8 cellular contexts compared by ENCODE assay signal in the genomic region with DNA sequence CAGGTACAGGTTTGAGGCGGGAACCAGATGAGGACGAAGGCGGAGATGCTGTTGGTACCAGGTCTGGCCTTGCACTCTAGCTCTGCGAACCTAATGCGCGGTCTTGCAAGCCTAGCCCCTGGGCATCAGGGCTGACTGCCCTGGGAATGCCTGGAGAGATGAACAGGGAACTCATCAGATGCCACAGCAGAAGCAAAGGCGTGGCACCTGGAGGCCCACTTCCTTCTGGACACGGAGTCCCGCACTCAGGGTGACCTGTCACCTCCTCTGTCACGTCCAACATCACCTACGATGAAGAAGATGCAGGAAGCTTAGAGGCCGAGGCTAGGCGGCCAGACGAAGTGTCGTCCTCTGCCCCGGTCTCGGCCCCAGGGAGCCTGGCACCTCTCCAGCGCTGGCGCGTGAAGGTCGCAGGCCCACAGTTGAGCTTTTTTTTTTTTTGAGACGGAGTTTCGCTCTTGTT. TPM values are rescaled to one million over a fixed set of nuclear protein-coding genes. Genes with fewer than 3 reads are reported as not detected.
A peak's percentile ranks its signal among the peaks of the same experiment; 100 is the strongest.
DNase-seq lines count a peak whose midpoint lies in the region; ATAC-seq and TF ChIP-seq lines count a peak whose summit lies in the region.

No MANE protein-coding gene starts in this region.

- peak overlapping the region; percentile 53; the same call in 1 of the 2 replicates for H4K91ac ChIP-seq in IMR-90 (ENCODE audit: insufficient read depth, low read depth, low read length)

- H3K9me1 ChIP-seq in IMR-90 (ENCODE audit: insufficient read depth, low read length) = peaks cover 18% of the 10 kb centered on the region

- H3K4me2 ChIP-seq in DND-41 (ENCODE audit: insufficient read depth, low read length) (peak overlapping the region; percentile 72), IMR-90 (ENCODE audit: low read depth, low read length) (peak overlapping the region; percentile 95), mesendoderm (ENCODE audit: low read length) (no peak overlapping the region)

- peaks cover 7 to 20% of the 10 kb centered on the region in 2 experiments for H3K79me1 ChIP-seq in IMR-90 (ENCODE audit: low read depth in 1 of 2, low read length in 2 of 2)
- no peaks in the 10 kb centered on the region for H3K79me1 ChIP-seq in mesendoderm (ENCODE audit: low read length)

- H2AK5ac ChIP-seq in IMR-90 (ENCODE audit: low read depth, low read length) = peak overlapping the region; percentile 81
- no peak overlapping the region for H2AK5ac ChIP-seq in mesendoderm (ENCODE audit: low read length)

- BruUV-seq in IMR-90 (replicated peaks; lab: Mats Ljungman, UMichigan) = no TSS peak

- H3K27me3 ChIP-seq in DND-41 (ENCODE audit: insufficient read depth, low read length, poor library complexity) = no peaks in the 10 kb centered on the region
- H3K27me3 ChIP-seq in IMR-90 (ENCODE audit: control insufficient read depth, insufficient read depth, low read length) = no peaks in the 10 kb centered on the region
- no peaks in the 10 kb centered on the region for H3K27me3 ChIP-seq in mesendoderm (ENCODE audit: insufficient read depth, low read length, poor library complexity)

- no peak overlapping the region for H3K56ac ChIP-seq in IMR-90 (ENCODE audit: extremely low read depth, insufficient read depth, low read length)
- H3K56ac ChIP-seq in mesendoderm (ENCODE audit: low read length) = peak overlapping the region; percentile 18

- H2BK15ac ChIP-seq in IMR-90 (ENCODE audit: low read depth, low read length) (no peak overlapping the region), mesendoderm (replicated peaks; ENCODE audit: low read depth) (no peak overlapping the region)

- H3K9me3 ChIP-seq in DND-41 (ENCODE audit: insufficient read depth, low read length, severe bottlenecking) (no peaks in the 10 kb centered on the region), IMR-90 (ENCODE audit: control insufficient read depth, insufficient read depth, low read length) (no peaks in the 10 kb centered on the region)

- intact Hi-C loops in IMR-90 (cut with micrococcal nuclease) = no loop called here

- H3K4ac ChIP-seq in IMR-90 (ENCODE audit: low read depth, low read length) = peak overlapping the region; percentile 68
- H3K4ac ChIP-seq in mesendoderm (ENCODE audit: low read depth, low read length) = no peak overlapping the region

- H3K23ac ChIP-seq in IMR-90 (ENCODE audit: low read depth, low read length) (peak overlapping the region; percentile 72), mesendoderm (ENCODE audit: low read length) (no peak overlapping the region)

- TF ChIP-seq CTCF in DND-41 (IDR thresholded peaks at IDR 0.05; ENCODE audit: borderline replicate concordance, extremely low read depth, low read length, poor library complexity, severe bottlenecking) (no peak), IMR-90 (conservative IDR thresholded peaks at IDR 0.05; ENCODE audit: low read depth, low read length) (no peak)

- H3K4me1 ChIP-seq in DND-41 (ENCODE audit: insufficient read depth, low read length) (peaks cover 20% of the 10 kb centered on the region), IMR-90 (ENCODE audit: control insufficient read depth, insufficient read depth, low read length) (peaks cover 12% of the 10 kb centered on the region), mesendoderm (ENCODE audit: control insufficient read depth, low read depth, low read length) (no peaks in the 10 kb centered on the region)

- 64% methylated on average over 14 of the region's 23 CpGs; no CpG with 5 or more reads in 1 of the 2 experiments for WGBS in IMR-90 (ENCODE audit: extremely low coverage in 2 of 2, insufficient read length in 1 of 2), 2 experiments
- no CpG with 5 or more reads among the region's 23 CpGs for WGBS in mesendoderm (ENCODE audit: extremely low coverage, insufficient coverage, low lambda C conversion rate)

- dilution Hi-C loops in IMR-90 (cut with HindIII; ENCODE audit: low sequenced_read_pairs, unreplicated experiment) = no loop called here

- POLR2A ChIA-PET in IMR-90 (lab: Charles Lee; ENCODE audit: unreplicated experiment) = interaction anchor here (0.6 to 1.8 kb wide), 3 partner anchors 9 to 182 kb away, joined by 3 to 17 read pairs (median 4); a partner anchor contains a TSS

- H4K20me1 ChIP-seq in DND-41 (ENCODE audit: insufficient read depth, low read length) (peaks cover 3% of the 10 kb centered on the region; the same call in 1 of the 2 replicates), IMR-90 (ENCODE audit: insufficient read depth, low read length) (peaks cover 11% of the 10 kb centered on the region)

- in situ Hi-C loops in IMR-90 (cut with MboI; ENCODE audit: low sequenced_read_pairs) = no loop called here

- peak overlapping the region; percentile 30; the same call in 1 of the 2 replicates for H3K18ac ChIP-seq in IMR-90 (ENCODE audit: low read depth, low read length)
- no peak overlapping the region for H3K18ac ChIP-seq in mesendoderm (ENCODE audit: low read length)

- H4K8ac ChIP-seq in IMR-90 (ENCODE audit: low read depth in 2 of 2, low read length in 2 of 2) (peak overlapping the region; percentile 78 to 84; a peak in 3 of 4 replicates), mesendoderm (ENCODE audit: low read depth, low read length) (no peak overlapping the region)

- H3K27ac ChIP-seq in DND-41 (ENCODE audit: low read length) (no peak overlapping the region), IMR-90 (ENCODE audit: insufficient read depth, low read length) (peak overlapping the region; percentile 15; the same call in 1 of the 2 replicates), caudate nucleus (ENCODE audit: low read depth, low read length) (peak overlapping the region; percentile 40), mesendoderm (ENCODE audit: low read depth, low read length) (no peak overlapping the region)

- no peak overlapping the region for H2BK20ac ChIP-seq in IMR-90 (ENCODE audit: low read depth, low read length)

- CTCF ChIA-PET in IMR-90 (lab: Yijun Ruan, JAX) = interaction anchor here (0.6 to 1.8 kb wide), 10 partner anchors 9 to 876 kb away, joined by 3 to 11 read pairs (median 3); a partner anchor contains a TSS

- H4K5ac ChIP-seq in IMR-90 (ENCODE audit: low read depth, low read length) = peak overlapping the region; percentile 81
- no peak overlapping the region for H4K5ac ChIP-seq in mesendoderm (ENCODE audit: low read length)

- H3K4me3 ChIP-seq in DND-41 (ENCODE audit: low read depth in 1 of 2, low read length in 2 of 2) (peak overlapping the region in 1 of 2 experiments; percentile 66; a peak in 2 of 4 replicates), IMR-90 (ENCODE audit: insufficient read depth, low read depth, low read length) (peak overlapping the region; percentile 51), mesendoderm (ENCODE audit: low read length) (no peak overlapping the region)

- H3K79me2 ChIP-seq in DND-41 (ENCODE audit: insufficient read depth, low read length) (no peaks in the 10 kb centered on the region), mesendoderm (ENCODE audit: control insufficient read depth, insufficient read depth, low read length) (no peaks in the 10 kb centered on the region)

- TF ChIP-seq POLR2A in IMR-90 (IDR thresholded peaks at IDR 0.05; ENCODE audit: low read depth, low read length) = no peak

- ATAC-seq in DND-41 (ENCODE audit: insufficient read depth, low read depth) = no peak
- no peak for ATAC-seq in IMR-90 (ENCODE audit: low read depth)
- ATAC-seq in GM21423 (IDR thresholded peaks at IDR 0.05; ENCODE audit: unreplicated experiment) = no peak

- H3K9ac ChIP-seq in DND-41 (ENCODE audit: low read depth, low read length) (peak overlapping the region; percentile 69), IMR-90 (ENCODE audit: low read depth, low read length) (peak overlapping the region; percentile 65), mesendoderm (ENCODE audit: low read length) (peak overlapping the region; percentile 64)

- H3K36me3 ChIP-seq in DND-41 (ENCODE audit: insufficient read depth, low read length) (peaks cover 3% of the 10 kb centered on the region; the same call in 1 of the 2 replicates), IMR-90 (ENCODE audit: control insufficient read depth, insufficient read depth, low read length) (peaks cover 1% of the 10 kb centered on the region; the same call in 1 of the 2 replicates), mesendoderm (ENCODE audit: control insufficient read depth, insufficient read depth, low read length) (no peaks in the 10 kb centered on the region)

- H2BK5ac ChIP-seq in IMR-90 (ENCODE audit: low read depth, low read length, poor library complexity, severe bottlenecking) = no peak overlapping the region
- no peak overlapping the region for H2BK5ac ChIP-seq in mesendoderm (ENCODE audit: low read length)

- H2BK120ac ChIP-seq in IMR-90 (ENCODE audit: low read depth, low read length) (peak overlapping the region; percentile 10; the same call in 1 of the 2 replicates), mesendoderm (ENCODE audit: low read depth, low read length) (no peak overlapping the region)

- DNase-seq in DND-41 = no peak
- no peak for DNase-seq in IMR-90
- DNase-seq in caudate nucleus (lab: John Stamatoyannopoulos, UW) = peak in 7 of 61 donors; percentile 22 to 48 (median 32)
- no peak for DNase-seq in mesendoderm
- DNase-seq in AG08395 (ENCODE audit: low spot score) = no peak
- no peak for DNase-seq in AG08396 (ENCODE audit: low spot score)
- no peak for DNase-seq in COLO829 (ENCODE audit: low spot score)

- TF ChIP-seq RAD21 in IMR-90 (IDR thresholded peaks at IDR 0.05; ENCODE audit: low read length) = no peak

- H3K14ac ChIP-seq in IMR-90 (replicated peaks; ENCODE audit: low read depth, low read length) = peak overlapping the region; percentile 88

- H2AFZ ChIP-seq in DND-41 (ENCODE audit: low read depth, low read length) (peak overlapping the region; percentile 90), IMR-90 (replicated peaks; ENCODE audit: low read length, poor library complexity) (peak overlapping the region; percentile 88)

- H2AK9ac ChIP-seq in IMR-90 (replicated peaks; ENCODE audit: low read depth, low read length, poor library complexity) = peak overlapping the region; percentile 83

TF ChIP-seq in IMR-90, 13 proteins besides CTCF, POLR2A, EP300 and RAD21:
- TF ChIP-seq MXI1 (IDR thresholded peaks at IDR 0.05; ENCODE audit: borderline replicate concordance, low read depth, low read length) = no peak

RNA-seq across cellular contexts. Expression of a gene that starts 9.4 kb away (rescaled TPM):
- total RNA-seq in IMR-90 (2012; rRNA removed) = 97.0 and 132 TPM in 2 replicates
- 1,440 and 1,469 TPM in 2 replicates for polyA plus RNA-seq in IMR-90 (2012; rRNA removed)
- polyA plus RNA-seq in IMR-90 (2012; cell fraction: cytosol; rRNA removed) = 865 and 2,195 TPM in 2 replicates
- polyA plus RNA-seq in IMR-90 (2012; cell fraction: nucleus; rRNA removed; ENCODE audit: low replicate concordance) = 449 and 618 TPM in 2 replicates
- polyA plus RNA-seq in mesendoderm (2013, experiment 1 of 2) = 3,171 TPM
- polyA plus RNA-seq in mesendoderm (2013, experiment 2 of 2) = 3,051 TPM

RNA-seq across cellular contexts. Expression of a gene that starts 47.9 kb away (rescaled TPM):
- 56.1 and 70.5 TPM in 2 replicates for total RNA-seq in IMR-90 (2012; rRNA removed)
- polyA plus RNA-seq in IMR-90 (2012; rRNA removed) = 34.1 and 37.7 TPM in 2 replicates
- polyA plus RNA-seq in IMR-90 (2012; cell fraction: cytosol; rRNA removed) = 5.0 and 16.1 TPM in 2 replicates
- polyA plus RNA-seq in IMR-90 (2012; cell fraction: nucleus; rRNA removed; ENCODE audit: low replicate concordance) = 8.1 and 50.9 TPM in 2 replicates
- polyA plus RNA-seq in mesendoderm (2013, experiment 1 of 2) = 55.5 TPM
- 58.0 TPM for polyA plus RNA-seq in mesendoderm (2013, experiment 2 of 2)

Comparison
In these comparisons a context has a peak if more than half of its experiments do, and no peak if none do; other contexts are left out.
1. H3K27ac ChIP-seq: peak in IMR-90 (single experiment) and caudate nucleus (single experiment); none in DND-41 (single experiment) and mesendoderm (single experiment).
2. Peak in every context shown above with its lines, with median percentiles within 50 percentile points of each other: H3K9ac ChIP-seq.